Comparison of ENCODE assay signal across 9 cellular contexts in genomic region chr11:64868904-64869570, GRCh38. TPM values are rescaled to one million over a fixed set of nuclear protein-coding genes. Genes with fewer than 3 reads are reported as not detected.
DNase-seq lines count a peak whose midpoint lies in the region; ATAC-seq, FAIRE-seq and TF ChIP-seq lines count a peak whose summit lies in the region.
"Had no signal": no experiment of that assay in that cellular context is flagged by ENCODE, and none has a peak within 500 bp of the region (broad histone marks: within the 10 kb centered on the region; RNA-seq: fewer than 3 reads in every experiment).

No MANE protein-coding gene starts in this region.

- H3K4me1 ChIP-seq in endothelial cell of umbilical vein (ENCODE audit: control insufficient read depth, extremely low read depth, insufficient read depth, low read length) (peaks cover 57% of the 10 kb centered on the region), ovary (ENCODE audit: insufficient read depth) (peaks cover 29% of the 10 kb centered on the region)

- peak overlapping the region; percentile 52; the same call in 1 of the 2 replicates for H3K4me3 ChIP-seq in GM12864 (ENCODE audit: low read depth, low read length)
- no peak overlapping the region for H3K4me3 ChIP-seq in endothelial cell of umbilical vein (replicated peaks in 1 of 3; ENCODE audit: insufficient read depth in 1 of 3, low read depth in 1 of 3, low read length in 3 of 3)
- no peak overlapping the region for H3K4me3 ChIP-seq in ovary

- DNase-seq in GM12864 (ENCODE audit: low read depth) (no peak), endothelial cell of umbilical vein (ENCODE audit: low read depth, low spot score) (peak; percentile 94), ovary (peak; percentile 51 to 71 (median 55)), GM12891 (ENCODE audit: insufficient read length, low spot score) (no peak), endothelial cell (ENCODE audit: low spot score) (no peak)

- no peak overlapping the region for H3K27ac Mint-ChIP-seq in endothelial cell (ENCODE audit: unreplicated experiment)

- no peaks in the 10 kb centered on the region for H3K9me3 Mint-ChIP-seq in endothelial cell (ENCODE audit: unreplicated experiment)

- FAIRE-seq in endothelial cell of umbilical vein (lab: Jason Lieb, UNC) (peak; percentile 98), GM12891 (lab: Jason Lieb, UNC) (no peak)

- no peak for TF ChIP-seq EP300 in ovary (IDR thresholded peaks at IDR 0.05)

- peak overlapping the region; percentile 45 for H3K4me2 ChIP-seq in endothelial cell of umbilical vein (ENCODE audit: insufficient read depth, low read length)

- H3K27ac ChIP-seq in endothelial cell of umbilical vein (ENCODE audit: insufficient read depth, low read depth, low read length): peak overlapping the region; percentile 98
- H3K27ac ChIP-seq in ovary: peak overlapping the region; percentile 11 to 62

- peaks cover 75% of the 10 kb centered on the region for H3K79me2 ChIP-seq in endothelial cell of umbilical vein (ENCODE audit: control insufficient read depth, insufficient read depth, low read length)

- peaks cover 11% of the 10 kb centered on the region for H3K4me1 Mint-ChIP-seq in endothelial cell (ENCODE audit: unreplicated experiment)

- POLR2A ChIA-PET in endothelial cell of umbilical vein (lab: Charles Lee): interaction anchor here (1.0 to 3.5 kb wide), 6 partner anchors 9 to 90 kb away, joined by 4 to 45 read pairs (median 6); partner anchors contain the start of genes EHD1 and SF1

- WGBS in ovary, 3 donors: 4 to 14% (median 10%) methylated on average over 21 of the region's 21 CpGs

- H3K36me3 ChIP-seq in endothelial cell of umbilical vein (ENCODE audit: control insufficient read depth in 2 of 2, extremely low read depth in 1 of 2, insufficient read depth in 2 of 2, low read length in 2 of 2): peaks cover 2 to 8% of the 10 kb centered on the region in 2 experiments
- no peaks in the 10 kb centered on the region for H3K36me3 ChIP-seq in ovary

- no peak overlapping the region for H3K4me3 Mint-ChIP-seq in endothelial cell (ENCODE audit: unreplicated experiment)

- H4K20me1 ChIP-seq in endothelial cell of umbilical vein (replicated peaks; ENCODE audit: control insufficient read depth, extremely low read depth, insufficient read depth, low read length): no peaks in the 10 kb centered on the region

- no peaks in the 10 kb centered on the region for H3K9me1 ChIP-seq in endothelial cell of umbilical vein (replicated peaks; ENCODE audit: control insufficient read depth, extremely low read depth, insufficient read depth, low read length)

- no peak overlapping the region for H2AFZ ChIP-seq in endothelial cell of umbilical vein (ENCODE audit: low read depth, low read length)

- peaks cover 13% of the 10 kb centered on the region for H3K36me3 Mint-ChIP-seq in endothelial cell (ENCODE audit: low read depth, unreplicated experiment)

- no peak for TF ChIP-seq CTCF in GM12864 (IDR thresholded peaks at IDR 0.05; ENCODE audit: low read depth, low read length, missing control alignments)
- TF ChIP-seq CTCF in endothelial cell of umbilical vein (IDR thresholded peaks at IDR 0.05; ENCODE audit: extremely low read depth in 1 of 2, insufficient read depth in 1 of 2, low read depth in 1 of 2, low read length in 2 of 2): no peak
- TF ChIP-seq CTCF in ovary (IDR thresholded peaks at IDR 0.05): no peak
- TF ChIP-seq CTCF in endothelial cell (IDR thresholded peaks at IDR 0.05; ENCODE audit: unreplicated experiment): no peak

- TSS peak; percentile 12 for BruUV-seq in endothelial cell of umbilical vein (replicated peaks; lab: Mats Ljungman, UMichigan)

- intact Hi-C loops in endothelial cell of umbilical vein (cut with micrococcal nuclease) (loop anchor here (1.0 kb wide), 2 partner anchors 9 to 14 kb away; partner anchors contain the start of gene EHD1), ovary (cut with DNase I) (no loop called here)

- H3K27me3 Mint-ChIP-seq in endothelial cell (ENCODE audit: unreplicated experiment): peaks cover 2% of the 10 kb centered on the region

- ATAC-seq in SK-N-SH treated with all-trans-retinoic acid at 6 μM for 48 hours (peak; percentile 73), GM18873 (IDR thresholded peaks at IDR 0.05; ENCODE audit: low FRiP score, unreplicated experiment) (no peak), GM21576 (IDR thresholded peaks at IDR 0.05; ENCODE audit: unreplicated experiment) (no peak)
- ATAC-seq: left colon had no signal

- dilution Hi-C loops in endothelial cell of umbilical vein (cut with MboI; ENCODE audit: extremely low pct_ligation_motif_present, low sequenced_read_pairs): no loop called here

- CTCF ChIA-PET in endothelial cell of umbilical vein (lab: Charles Lee): interaction anchor here (0.9 to 3.7 kb wide), 14 partner anchors 9 to 146 kb away, joined by 3 to 101 read pairs (median 6); partner anchors contain the start of genes BATF2, CDC42BPG, EHD1 and SF1

- no peaks in the 10 kb centered on the region for H3K27me3 ChIP-seq in endothelial cell of umbilical vein (ENCODE audit: control insufficient read depth in 2 of 2, insufficient read depth in 2 of 2, low read length in 2 of 2)
- H3K27me3 ChIP-seq in ovary: no peaks in the 10 kb centered on the region

- TF ChIP-seq POLR2A in endothelial cell of umbilical vein (IDR thresholded peaks at IDR 0.05; ENCODE audit: low read depth, low read length) (peak; percentile 44), ovary (IDR thresholded peaks at IDR 0.05) (no peak), GM12891 (IDR thresholded peaks at IDR 0.05; ENCODE audit: low read depth, low read length) (no peak)

- peak overlapping the region; percentile 83 for H3K9ac ChIP-seq in endothelial cell of umbilical vein (replicated peaks; ENCODE audit: extremely low read depth, insufficient read depth, low read length)

- H3K9me3 ChIP-seq in endothelial cell of umbilical vein (replicated peaks; ENCODE audit: control insufficient read depth, insufficient read depth, low read length) (no peaks in the 10 kb centered on the region), ovary (no peaks in the 10 kb centered on the region)

RNA-seq across cellular contexts. Expression of gene EHD1, which starts 9.4 kb away (rescaled TPM):
- 98.0 and 109 TPM in 2 replicates for total RNA-seq in endothelial cell of umbilical vein
- polyA plus RNA-seq in endothelial cell of umbilical vein: 136 and 140 TPM in 2 replicates
- polyA plus RNA-seq in endothelial cell of umbilical vein (2011; cell fraction: cytosol; rRNA removed): 109 and 112 TPM in 2 replicates
- 91.7 and 102 TPM in 2 replicates for polyA plus RNA-seq in endothelial cell of umbilical vein (2011; cell fraction: nucleus; rRNA removed)
- polyA plus RNA-seq in endothelial cell of umbilical vein (2012): 101 and 131 TPM in 2 replicates
- polyA minus RNA-seq in endothelial cell of umbilical vein: 136 and 168 TPM in 2 replicates
- polyA minus RNA-seq in endothelial cell of umbilical vein (2011; cell fraction: cytosol; rRNA and poly(A)+ RNA removed): 41.1 TPM
- 35.6 and 63.3 TPM in 2 replicates for polyA minus RNA-seq in endothelial cell of umbilical vein (2011; cell fraction: nucleus; rRNA and poly(A)+ RNA removed)
- total RNA-seq in ovary: 10 to 100 TPM; 14.3 to 87.8 (median 42.2) TPM
- 10 to 100 TPM; 14.5 to 14.8 TPM for polyA plus RNA-seq in ovary
- 84.7 TPM for polyA plus RNA-seq in GM12891 (2012; ENCODE audit: low read depth, missing spikeins)
- 84.0 TPM for total RNA-seq in endothelial cell (ENCODE audit: unreplicated experiment)

RNA-seq across cellular contexts. Expression of gene CDC42BPG, which starts 24.6 kb away (rescaled TPM):
- total RNA-seq in endothelial cell of umbilical vein: 0.42 and 0.62 TPM in 2 replicates
- 0.13 and 0.19 TPM in 2 replicates for polyA plus RNA-seq in endothelial cell of umbilical vein
- 0.14 and 0.16 TPM in 2 replicates for polyA plus RNA-seq in endothelial cell of umbilical vein (2011; cell fraction: cytosol; rRNA removed)
- polyA plus RNA-seq in endothelial cell of umbilical vein (2011; cell fraction: nucleus; rRNA removed): 0.49 and 0.57 TPM in 2 replicates
- polyA plus RNA-seq in endothelial cell of umbilical vein (2012): 0.27 and 0.33 TPM in 2 replicates
- 0.17 and 0.32 TPM in 2 replicates for polyA minus RNA-seq in endothelial cell of umbilical vein
- 2.3 TPM for polyA minus RNA-seq in endothelial cell of umbilical vein (2011; cell fraction: cytosol; rRNA and poly(A)+ RNA removed)
- polyA minus RNA-seq in endothelial cell of umbilical vein (2011; cell fraction: nucleus; rRNA and poly(A)+ RNA removed): 0.24 and 0.34 TPM in 2 replicates
- total RNA-seq in ovary: 1 to 10 TPM; 2.6 to 9.5 (median 4.0) TPM
- polyA plus RNA-seq in ovary: 1 to 10 TPM in 1 of 2 donors, under 1 TPM in 1; 0.35 to 1.9 TPM
- polyA plus RNA-seq in GM12891 (2012; ENCODE audit: low read depth, missing spikeins): 0.36 TPM
- total RNA-seq in endothelial cell (ENCODE audit: unreplicated experiment): 4.1 TPM

RNA-seq across cellular contexts. Expression of gene ATG2A, which starts 48.0 kb away (rescaled TPM):
- total RNA-seq in endothelial cell of umbilical vein: 24.3 and 27.4 TPM in 2 replicates
- 13.4 and 17.6 TPM in 2 replicates for polyA plus RNA-seq in endothelial cell of umbilical vein
- 7.8 and 10.6 TPM in 2 replicates for polyA plus RNA-seq in endothelial cell of umbilical vein (2011; cell fraction: cytosol; rRNA removed)
- 26.8 and 30.3 TPM in 2 replicates for polyA plus RNA-seq in endothelial cell of umbilical vein (2011; cell fraction: nucleus; rRNA removed)
- 14.2 and 17.3 TPM in 2 replicates for polyA plus RNA-seq in endothelial cell of umbilical vein (2012)
- polyA minus RNA-seq in endothelial cell of umbilical vein: 12.0 and 12.9 TPM in 2 replicates
- polyA minus RNA-seq in endothelial cell of umbilical vein (2011; cell fraction: cytosol; rRNA and poly(A)+ RNA removed): 25.1 TPM
- 12.5 and 16.6 TPM in 2 replicates for polyA minus RNA-seq in endothelial cell of umbilical vein (2011; cell fraction: nucleus; rRNA and poly(A)+ RNA removed)
- 10 to 100 TPM; 22.2 to 40.1 (median 30.4) TPM for total RNA-seq in ovary
- polyA plus RNA-seq in ovary: 10 to 100 TPM in 1 of 2 donors, 1 to 10 TPM in 1; 2.2 to 23.4 TPM
- polyA plus RNA-seq in GM12891 (2012; ENCODE audit: low read depth, missing spikeins): 8.2 TPM
- total RNA-seq in endothelial cell (ENCODE audit: unreplicated experiment): 22.4 TPM

RNA-seq across cellular contexts. Expression of gene PPP2R5B, which starts 55.5 kb away (rescaled TPM):
- total RNA-seq in endothelial cell of umbilical vein (17.8 and 21.5 TPM in 2 replicates), ovary (10 to 100 TPM in 5 of 7 donors, 1 to 10 TPM in 2; 9.0 to 12.8 (median 12.2) TPM), endothelial cell (ENCODE audit: unreplicated experiment) (13.3 TPM)
- polyA plus RNA-seq in endothelial cell of umbilical vein (17.6 and 20.9 TPM in 2 replicates), ovary (10 to 100 TPM in 1 of 2 donors, 1 to 10 TPM in 1; 8.0 to 16.2 TPM)
- polyA plus RNA-seq in endothelial cell of umbilical vein (2011; cell fraction: cytosol; rRNA removed): 15.6 and 19.5 TPM in 2 replicates
- polyA plus RNA-seq in endothelial cell of umbilical vein (2011; cell fraction: nucleus; rRNA removed): 41.2 and 52.8 TPM in 2 replicates
- polyA plus RNA-seq in endothelial cell of umbilical vein (2012): 19.5 and 21.5 TPM in 2 replicates
- 10.1 and 13.6 TPM in 2 replicates for polyA minus RNA-seq in endothelial cell of umbilical vein
- 2.5 TPM for polyA minus RNA-seq in endothelial cell of umbilical vein (2011; cell fraction: cytosol; rRNA and poly(A)+ RNA removed)
- 6.5 and 8.1 TPM in 2 replicates for polyA minus RNA-seq in endothelial cell of umbilical vein (2011; cell fraction: nucleus; rRNA and poly(A)+ RNA removed)
- 7.2 TPM for polyA plus RNA-seq in GM12891 (2012; ENCODE audit: low read depth, missing spikeins)

RNA-seq across cellular contexts. Expression of gene MEN1, which starts 58.7 kb away (rescaled TPM):
- 41.1 and 41.6 TPM in 2 replicates for total RNA-seq in endothelial cell of umbilical vein
- polyA plus RNA-seq in endothelial cell of umbilical vein: 43.1 and 48.8 TPM in 2 replicates
- 28.8 and 36.8 TPM in 2 replicates for polyA plus RNA-seq in endothelial cell of umbilical vein (2011; cell fraction: cytosol; rRNA removed)
- 60.0 and 60.6 TPM in 2 replicates for polyA plus RNA-seq in endothelial cell of umbilical vein (2011; cell fraction: nucleus; rRNA removed)
- 36.0 and 40.6 TPM in 2 replicates for polyA plus RNA-seq in endothelial cell of umbilical vein (2012)
- 25.7 and 26.5 TPM in 2 replicates for polyA minus RNA-seq in endothelial cell of umbilical vein
- polyA minus RNA-seq in endothelial cell of umbilical vein (2011; cell fraction: cytosol; rRNA and poly(A)+ RNA removed): 30.1 TPM
- polyA minus RNA-seq in endothelial cell of umbilical vein (2011; cell fraction: nucleus; rRNA and poly(A)+ RNA removed): 12.9 and 19.6 TPM in 2 replicates
- total RNA-seq in ovary: 10 to 100 TPM; 17.5 to 28.6 (median 22.6) TPM
- polyA plus RNA-seq in ovary: 10 to 100 TPM; 14.4 to 20.4 TPM
- 16.2 TPM for polyA plus RNA-seq in GM12891 (2012; ENCODE audit: low read depth, missing spikeins)
- total RNA-seq in endothelial cell (ENCODE audit: unreplicated experiment): 56.3 TPM

Comparison
In these comparisons a context has a peak if more than half of its experiments do, and no peak if none do; other contexts are left out.
1. DNase-seq: peak in endothelial cell of umbilical vein (single experiment) and ovary (5 of 5); none in GM12864 (single experiment), GM12891 (single experiment) and endothelial cell (single experiment).